Comparison of ENCODE assay signal across 14 cellular contexts in genomic region chr13:27639186-27639585, GRCh38. TPM values are rescaled to one million over a fixed set of nuclear protein-coding genes. Genes with fewer than 3 reads are reported as not detected.
DNase-seq lines count a peak whose midpoint lies in the region; ATAC-seq and TF ChIP-seq lines count a peak whose summit lies in the region.
"Had no signal": no experiment of that assay in that cellular context is flagged by ENCODE, and none has a peak within 500 bp of the region (broad histone marks: within the 10 kb centered on the region; RNA-seq: fewer than 3 reads in every experiment).

No MANE protein-coding gene starts in this region.

- no peak overlapping the region for H3K4me3 ChIP-seq in muscle layer of colon (ENCODE audit: low read depth in 1 of 2, low read length in 2 of 2)
- H3K4me3 ChIP-seq in thoracic aorta: no peak overlapping the region
- H3K4me3 ChIP-seq: GM23338, Peyer's patch had no signal

- H3K27me3 Mint-ChIP-seq in brain: no peaks in the 10 kb centered on the region

- H3K9me3 ChIP-seq in muscle layer of colon (ENCODE audit: low read length): no peaks in the 10 kb centered on the region
- H3K9me3 ChIP-seq in thoracic aorta: no peaks in the 10 kb centered on the region
- H3K9me3 ChIP-seq: BE2C, Peyer's patch had no signal

- no peaks in the 10 kb centered on the region for H3K36me3 Mint-ChIP-seq in brain

- peaks cover 62% of the 10 kb centered on the region for H3K4me1 ChIP-seq in muscle layer of colon (ENCODE audit: insufficient read depth, low read length)
- H3K4me1 ChIP-seq in thoracic aorta (ENCODE audit: control insufficient read depth in 1 of 2, low read depth in 2 of 2): peaks cover 10 to 21% of the 10 kb centered on the region in 2 donors

- DNase-seq in epithelial cell of prostate (ENCODE audit: low read depth, low spot score): no peak
- no peak for DNase-seq in thoracic aorta (ENCODE audit: low spot score)
- DNase-seq in activated CD4-positive, CD25-positive, alpha-beta regulatory T cell treated with anti-CD3 and anti-CD28 coated beads, Interleukin-2, amount 50 U/mL, for 72 hours: no peak
- DNase-seq in inferior parietal cortex (ENCODE audit: extremely low spot score): no peak
- DNase-seq: BE2C; CD8-positive, alpha-beta T cell; NCI-H1436; NCI-H2081; NCI-H510A treated with DMSO at 0.1 percent for 48 hours; Peyer's patch had no signal

- H3K4me1 Mint-ChIP-seq in brain: peaks cover 77% of the 10 kb centered on the region

- no peaks in the 10 kb centered on the region for H3K9me3 Mint-ChIP-seq in brain
- H3K9me3 Mint-ChIP-seq: CD8-positive, alpha-beta T cell; GM23338 had no signal

- ATAC-seq in thoracic aorta (ENCODE audit: insufficient number of reproducible peaks, low FRiP score, low read depth): no peak
- ATAC-seq in HG03354 (IDR thresholded peaks at IDR 0.05; ENCODE audit: poor library complexity, severe bottlenecking, unreplicated experiment): no peak
- ATAC-seq: CD8-positive, alpha-beta T cell; GM23338 had no signal

- no peak overlapping the region for H3K9ac ChIP-seq in muscle layer of colon (ENCODE audit: low read length)

- H3K27ac ChIP-seq in epithelial cell of prostate: peak overlapping the region; percentile 96
- peak overlapping the region; percentile 63 for H3K27ac ChIP-seq in muscle layer of colon (ENCODE audit: low read depth, low read length)
- peak overlapping the region; percentile 3 to 4 for H3K27ac ChIP-seq in thoracic aorta

- H3K4me3 Mint-ChIP-seq in brain: peak overlapping the region in 4 of 5 experiments; percentile 9 to 61 (median 28)
- H3K4me3 Mint-ChIP-seq: CD8-positive, alpha-beta T cell; GM23338 had no signal

- peak overlapping the region in 4 of 5 experiments; percentile 81 to 95 (median 92) for H3K27ac Mint-ChIP-seq in brain
- H3K27ac Mint-ChIP-seq: CD8-positive, alpha-beta T cell; GM23338 had no signal

- TF ChIP-seq CTCF in brain (conservative IDR thresholded peaks at IDR 0.05) (no peak), thoracic aorta (IDR thresholded peaks at IDR 0.05) (no peak)

- H3K36me3 ChIP-seq in muscle layer of colon (ENCODE audit: insufficient read depth, low read length): no peaks in the 10 kb centered on the region
- no peaks in the 10 kb centered on the region for H3K36me3 ChIP-seq in thoracic aorta
- H3K36me3 ChIP-seq: BE2C, Peyer's patch had no signal

- H3K27me3 ChIP-seq in muscle layer of colon (ENCODE audit: control insufficient read depth in 1 of 2, insufficient read depth in 2 of 2, low read length in 2 of 2): no peaks in the 10 kb centered on the region
- no peaks in the 10 kb centered on the region for H3K27me3 ChIP-seq in thoracic aorta (replicated peaks; ENCODE audit: insufficient read depth)
- H3K27me3 ChIP-seq: BE2C, Peyer's patch had no signal

RNA-seq across cellular contexts. Expression of gene POLR1D, which starts 17.5 kb away (rescaled TPM):
- polyA plus RNA-seq in brain (ENCODE audit: insufficient read depth, low read depth, low replicate concordance): 123 TPM
- 10 to 100 TPM; 89.0 to 95.7 TPM for total RNA-seq in thoracic aorta

RNA-seq across cellular contexts. Expression of gene LNX2, which starts 18.9 kb away (rescaled TPM):
- 12.1 TPM for polyA plus RNA-seq in brain (ENCODE audit: insufficient read depth, low read depth, low replicate concordance)
- 1 to 10 TPM; 7.1 to 7.6 TPM for total RNA-seq in thoracic aorta

Comparison
In these comparisons a context has a peak if more than half of its experiments do, and no peak if none do; other contexts are left out.
1. H3K27ac ChIP-seq: peak in every context shown above with its lines; median percentile 96 in epithelial cell of prostate; 63 in muscle layer of colon; 4 in thoracic aorta.